ENCODE assay signal across 1 cellular context in the genomic region with DNA sequence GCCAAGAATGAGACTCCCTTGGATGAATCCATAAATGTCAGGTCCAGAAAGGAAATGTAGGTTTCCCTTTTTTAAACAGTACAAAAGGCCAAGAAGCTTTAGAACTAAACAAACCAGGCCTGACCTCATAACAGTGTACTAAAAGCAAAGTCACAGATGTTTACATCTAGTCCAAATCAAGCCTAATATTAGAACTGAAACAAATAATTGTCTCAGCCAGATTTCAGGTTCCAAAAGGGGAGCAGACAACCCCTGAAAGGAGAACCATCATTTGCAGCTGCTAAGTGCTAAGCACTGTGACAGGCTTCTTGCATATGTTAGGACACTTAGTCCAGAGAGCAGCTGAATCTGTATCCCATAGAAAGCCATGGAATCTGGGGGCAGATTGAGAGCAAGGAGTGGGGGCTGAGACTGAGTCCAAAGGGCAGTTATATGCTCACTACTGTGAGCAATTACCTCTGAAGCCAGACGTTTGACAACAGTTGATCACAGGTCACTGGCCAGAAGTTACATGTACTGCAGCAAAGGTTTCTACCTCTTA.
TF ChIP-seq lines count a peak whose summit lies in the region.

No MANE protein-coding gene starts in this region.

TF ChIP-seq in GM12878, 131 proteins besides CTCF, POLR2A, EP300 and RAD21 (continued from another document):
- TF ChIP-seq IKZF2 (IDR thresholded peaks at IDR 0.05): peak; percentile 49 to 56; a peak in 2 of 4 replicates
- 0 out of 2 replicates have a peak, but pooled peaks have one; percentile 37 for TF ChIP-seq ATF7 (IDR thresholded peaks at IDR 0.05; ENCODE audit: low read depth)
- no peak for TF ChIP-seq DPF2 (IDR thresholded peaks at IDR 0.05)
- TF ChIP-seq, protein P1, sequence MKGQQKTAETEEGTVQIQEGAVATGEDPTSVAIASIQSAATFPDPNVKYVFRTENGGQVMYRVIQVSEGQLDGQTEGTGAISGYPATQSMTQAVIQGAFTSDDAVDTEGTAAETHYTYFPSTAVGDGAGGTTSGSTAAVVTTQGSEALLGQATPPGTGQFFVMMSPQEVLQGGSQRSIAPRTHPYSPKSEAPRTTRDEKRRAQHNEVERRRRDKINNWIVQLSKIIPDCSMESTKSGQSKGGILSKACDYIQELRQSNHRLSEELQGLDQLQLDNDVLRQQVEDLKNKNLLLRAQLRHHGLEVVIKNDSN (IDR thresholded peaks at IDR 0.05; ENCODE audit: borderline replicate concordance, extremely low read length, insufficient read depth, low read depth, low read length): no peak
- TF ChIP-seq IKZF1 (conservative IDR thresholded peaks at IDR 0.05): peak; percentile 35; the same call in 1 of the 2 replicates
- TF ChIP-seq HDAC2 (IDR thresholded peaks at IDR 0.05): no peak
- TF ChIP-seq NR2F1 (conservative IDR thresholded peaks at IDR 0.05): 0 out of 2 replicates have a peak, but pooled peaks have one; percentile 15
- TF ChIP-seq SKIL (IDR thresholded peaks at IDR 0.05; ENCODE audit: low read depth, poor library complexity, severe bottlenecking): peak; percentile 36
- TF ChIP-seq PAX8 (IDR thresholded peaks at IDR 0.05): no peak
- TF ChIP-seq E2F8 (IDR thresholded peaks at IDR 0.05; ENCODE audit: low read depth, partially characterized antibody): no peak
- TF ChIP-seq ZNF217 (IDR thresholded peaks at IDR 0.05): no peak
TF ChIP-seq in GM12878: peak in this region for 12.
